Comparison of ENCODE assay signal across 18 cellular contexts in genomic region chr12:3049596-3050314, GRCh38. TPM values are rescaled to one million over a fixed set of nuclear protein-coding genes. Genes with fewer than 3 reads are reported as not detected.
DNase-seq lines count a peak whose midpoint lies in the region; ATAC-seq and TF ChIP-seq lines count a peak whose summit lies in the region.
"Had no signal": no experiment of that assay in that cellular context is flagged by ENCODE, and none has a peak within 500 bp of the region (broad histone marks: within the 10 kb centered on the region; RNA-seq: fewer than 3 reads in every experiment).

No MANE protein-coding gene starts in this region.

- H3K27me3 Mint-ChIP-seq in WTC11 (ENCODE audit: low read depth) = peaks cover 6% of the 10 kb centered on the region
- H3K27me3 Mint-ChIP-seq in activated CD4-positive, alpha-beta memory T cell treated with anti-CD3 and anti-CD28 coated beads for 36 hours = peaks cover 4% of the 10 kb centered on the region

- H4K8ac ChIP-seq in mesenchymal stem cell (ENCODE audit: low read length) = no peak overlapping the region

- no peak overlapping the region for H3K4ac ChIP-seq in mesenchymal stem cell (ENCODE audit: low read depth in 1 of 2, low read length in 2 of 2)

- H3K79me1 ChIP-seq in mesenchymal stem cell (replicated peaks; ENCODE audit: low read length, poor library complexity, severe bottlenecking) = no peaks in the 10 kb centered on the region

- no peak overlapping the region for H3K23ac ChIP-seq in mesenchymal stem cell (ENCODE audit: low read length in 2 of 2)

- H3K27ac ChIP-seq in A673 (ENCODE audit: low read depth, low read length, poor library complexity, severe bottlenecking) = no peak overlapping the region
- H3K27ac ChIP-seq in mesenchymal stem cell (ENCODE audit: low read length, poor library complexity, severe bottlenecking) = no peak overlapping the region
- no peak overlapping the region for H3K27ac ChIP-seq in substantia nigra (ENCODE audit: low read depth, low read length, poor library complexity, severe bottlenecking)
- H3K27ac ChIP-seq: neutrophil, skin epidermis, upper lobe of right lung had no signal

- CTCF ChIA-PET in A673 (lab: Charles Lee) = interaction anchor here (1.2 kb wide), 1 partner anchor 8 kb away, joined by 3 read pairs; no protein-coding TSS in a partner anchor
- CTCF ChIA-PET in WTC11 (lab: Charles Lee) = interaction anchor here (0.6 to 2.6 kb wide), 4 partner anchors 8 to 164 kb away, joined by 3 to 8 read pairs (median 6); no protein-coding TSS in a partner anchor
- CTCF ChIA-PET in activated CD4-positive, alpha-beta memory T cell treated with anti-CD3 and anti-CD28 coated beads for 36 hours (lab: Charles Lee) = interaction anchor here (0.9 kb wide), 1 partner anchor 101 kb away, joined by 3 read pairs; no protein-coding TSS in a partner anchor

- peak overlapping the region; percentile 63 for H2AK5ac ChIP-seq in mesenchymal stem cell (ENCODE audit: low read length, severe bottlenecking)

- no peaks in the 10 kb centered on the region for H3K36me3 Mint-ChIP-seq in WTC11
- no peaks in the 10 kb centered on the region for H3K36me3 Mint-ChIP-seq in activated CD4-positive, alpha-beta memory T cell treated with anti-CD3 and anti-CD28 coated beads for 36 hours

- 91% methylated on average over 10 of the region's 11 CpGs for WGBS in mesenchymal stem cell

- H3K14ac ChIP-seq in mesenchymal stem cell (ENCODE audit: low read length in 2 of 2) = no peak overlapping the region

- no peak overlapping the region for H2BK120ac ChIP-seq in mesenchymal stem cell (ENCODE audit: low read depth, low read length)

- no peak overlapping the region for H2AFZ ChIP-seq in mesenchymal stem cell (ENCODE audit: low read depth, low read length)

- H3K9me3 ChIP-seq in A673 (ENCODE audit: low read depth, low read length, poor library complexity, severe bottlenecking) (no peaks in the 10 kb centered on the region), mesenchymal stem cell (ENCODE audit: control insufficient read depth, low read length) (no peaks in the 10 kb centered on the region)
- H3K9me3 ChIP-seq: gastrocnemius medialis, neutrophil, upper lobe of right lung had no signal

- ATAC-seq in WTC11 = no peak
- no peak for ATAC-seq in Right ventricle myocardium inferior
- ATAC-seq: gastrocnemius medialis, upper lobe of right lung had no signal

- no peak overlapping the region for H3K18ac ChIP-seq in mesenchymal stem cell (ENCODE audit: low read depth in 1 of 2, low read length in 2 of 2)

- no peak overlapping the region for H3K4me3 ChIP-seq in A673 (ENCODE audit: low read depth, low read length, poor library complexity, severe bottlenecking)
- no peak overlapping the region for H3K4me3 ChIP-seq in H7 (ENCODE audit: insufficient read depth, low read depth, low read length)
- no peak overlapping the region for H3K4me3 ChIP-seq in mesenchymal stem cell (ENCODE audit: insufficient read depth in 1 of 2, low read depth in 1 of 2, low read length in 2 of 2)
- H3K4me3 ChIP-seq: gastrocnemius medialis, skin epidermis, upper lobe of right lung had no signal

- H3K36me3 ChIP-seq in A673 (ENCODE audit: insufficient read depth, low read length, poor library complexity, severe bottlenecking) (no peaks in the 10 kb centered on the region), H7 (replicated peaks; ENCODE audit: control insufficient read depth, insufficient read depth, low read length) (no peaks in the 10 kb centered on the region), mesenchymal stem cell (ENCODE audit: control insufficient read depth in 1 of 2, insufficient read depth in 2 of 2, low read depth in 1 of 2, low read length in 2 of 2) (peaks cover 0 to 2% of the 10 kb centered on the region in 2 experiments)
- H3K36me3 ChIP-seq: gastrocnemius medialis, neutrophil, upper lobe of right lung had no signal

- H3K9me3 Mint-ChIP-seq in WTC11 = no peaks in the 10 kb centered on the region
- H3K9me3 Mint-ChIP-seq in activated CD4-positive, alpha-beta memory T cell treated with anti-CD3 and anti-CD28 coated beads for 36 hours = no peaks in the 10 kb centered on the region

- H2BK12ac ChIP-seq in mesenchymal stem cell (ENCODE audit: low read length in 2 of 2) = no peak overlapping the region

- peaks cover 12% of the 10 kb centered on the region for H3K4me1 Mint-ChIP-seq in WTC11
- H3K4me1 Mint-ChIP-seq in activated CD4-positive, alpha-beta memory T cell treated with anti-CD3 and anti-CD28 coated beads for 36 hours (ENCODE audit: low read depth) = no peaks in the 10 kb centered on the region

- no peak for TF ChIP-seq CTCF in A673 (conservative IDR thresholded peaks at IDR 0.05; ENCODE audit: low read depth, low read length)
- no peak for TF ChIP-seq CTCF in WTC11 (IDR thresholded peaks at IDR 0.05)

- intact Hi-C loops in A673 (cut with micrococcal nuclease; ENCODE audit: unreplicated experiment) (no loop called here), Right ventricle myocardium inferior (cut with DNase I) (loop anchor here (2.0 kb wide), 1 partner anchor 21 kb away; no protein-coding TSS in a partner anchor)
- intact Hi-C loops in activated CD4-positive, alpha-beta memory T cell treated with anti-CD3 and anti-CD28 coated beads for 36 hours (cut with micrococcal nuclease) = no loop called here

- H2BK15ac ChIP-seq in mesenchymal stem cell (ENCODE audit: low read depth, poor library complexity, severe bottlenecking) = no peak overlapping the region

- no peak overlapping the region for H2BK5ac ChIP-seq in mesenchymal stem cell (ENCODE audit: low read depth, low read length, poor library complexity, severe bottlenecking)

- no peak overlapping the region for H3K4me2 ChIP-seq in mesenchymal stem cell (ENCODE audit: low read length, poor library complexity, severe bottlenecking)

- H3K27me3 ChIP-seq in A673 (replicated peaks; ENCODE audit: insufficient read depth, low read depth, low read length, poor library complexity) (no peaks in the 10 kb centered on the region), H7 (ENCODE audit: control insufficient read depth, insufficient read depth, low read length) (no peaks in the 10 kb centered on the region), mesenchymal stem cell (ENCODE audit: control insufficient read depth in 1 of 2, insufficient read depth in 1 of 2, low read length in 2 of 2) (peaks cover 0 to 20% of the 10 kb centered on the region in 2 experiments)
- H3K27me3 ChIP-seq: gastrocnemius medialis, upper lobe of right lung had no signal

- H3K4me1 ChIP-seq in A673 (ENCODE audit: insufficient read depth, low read length, poor library complexity, severe bottlenecking) (peaks cover 8% of the 10 kb centered on the region), mesenchymal stem cell (ENCODE audit: control insufficient read depth, insufficient read depth, low read depth, low read length) (peaks cover 24% of the 10 kb centered on the region)

- H4K91ac ChIP-seq in mesenchymal stem cell (ENCODE audit: low read length) = no peak overlapping the region

- POLR2A ChIA-PET in A673 (lab: Charles Lee; ENCODE audit: low non-redundant PET) = interaction anchor here (0.8 kb wide), 1 partner anchor 137 kb away, joined by 3 read pairs; no protein-coding TSS in a partner anchor
- POLR2A ChIA-PET in WTC11 (lab: Charles Lee) = no interaction called here
- POLR2A ChIA-PET in activated CD4-positive, alpha-beta memory T cell treated with anti-CD3 and anti-CD28 coated beads for 36 hours (lab: Charles Lee) = no interaction called here

- peak; percentile 73 for DNase-seq in A673 (ENCODE audit: low spot score)
- DNase-seq in H7 = peak; percentile 41
- peak; percentile 7 for DNase-seq in WTC11 (ENCODE audit: low spot score)
- no peak for DNase-seq in mesenchymal stem cell
- DNase-seq in substantia nigra (lab: John Stamatoyannopoulos, UW) = no peak
- DNase-seq in activated CD4-positive, alpha-beta memory T cell treated with anti-CD3 and anti-CD28 coated beads for 36 hours = no peak
- no peak for DNase-seq in activated naive CD4-positive, alpha-beta T cell (lab: John Stamatoyannopoulos, UW)
- DNase-seq in Right ventricle myocardium inferior (ENCODE audit: missing footprints) = no peak
- DNase-seq: activated CD4-positive, alpha-beta T cell treated with anti-CD3 and anti-CD28 coated beads for 1 hour; activated gamma-delta T cell; gastrocnemius medialis; NCI-H1930; NCI-H774; RPMI8226; T-helper 2 cell; upper lobe of right lung had no signal

- H3K27ac Mint-ChIP-seq in WTC11 = no peak overlapping the region
- H3K27ac Mint-ChIP-seq in activated CD4-positive, alpha-beta memory T cell treated with anti-CD3 and anti-CD28 coated beads for 36 hours = no peak overlapping the region

- no peak overlapping the region for H3K4me3 Mint-ChIP-seq in WTC11
- no peak overlapping the region for H3K4me3 Mint-ChIP-seq in activated CD4-positive, alpha-beta memory T cell treated with anti-CD3 and anti-CD28 coated beads for 36 hours

- H3K9ac ChIP-seq in mesenchymal stem cell (ENCODE audit: low read length) = no peak overlapping the region

- BruUV-seq in A673 (replicated peaks; lab: Mats Ljungman, UMichigan) = no TSS peak

TF ChIP-seq in WTC11, 78 proteins besides CTCF, POLR2A, EP300 and RAD21 (continues in another document):
- TF ChIP-seq CDX4 (CRISPR knock-in tag; IDR thresholded peaks at IDR 0.05; ENCODE audit: borderline replicate concordance) = no peak
- TF ChIP-seq ZBTB43 (CRISPR knock-in tag; IDR thresholded peaks at IDR 0.05) = no peak
- TF ChIP-seq FOXJ3 (CRISPR knock-in tag; IDR thresholded peaks at IDR 0.05; ENCODE audit: borderline replicate concordance) = no peak
- TF ChIP-seq IRF2 (CRISPR knock-in tag; IDR thresholded peaks at IDR 0.05; ENCODE audit: borderline replicate concordance, low read depth) = no peak

RNA-seq across cellular contexts. Expression of gene TSPAN9, which starts 27.4 kb away (rescaled TPM):
- total RNA-seq in A673 (2021) (35.5 and 41.9 TPM in 2 replicates), WTC11 (2021) (21.8 to 27.6 TPM (median 23.9 TPM) in 3 replicates), Right ventricle myocardium inferior (193 TPM)
- total RNA-seq in H7 (2014; rRNA removed; shearing (Covaris generic)) = 20.5 and 22.4 TPM in 2 replicates
- polyA plus RNA-seq in mesenchymal stem cell (2013, experiment 1 of 2) = 22.0 TPM
- polyA plus RNA-seq in mesenchymal stem cell (2013, experiment 2 of 2) = 21.7 TPM
- total RNA-seq in activated CD4-positive, alpha-beta memory T cell treated with anti-CD3 and anti-CD28 coated beads for 36 hours = 1 to 10 TPM in 1 of 2 experiments, under 1 TPM in 1; 0.87 to 1.2 TPM

Comparison
In these comparisons a context has a peak if more than half of its experiments do, and no peak if none do; other contexts are left out.
1. DNase-seq: peak in A673 (single experiment), H7 (single experiment) and WTC11 (single experiment); none in mesenchymal stem cell (single experiment), substantia nigra (0 of 49), activated CD4-positive, alpha-beta memory T cell treated with anti-CD3 and anti-CD28 coated beads for 36 hours (single experiment), activated naive CD4-positive, alpha-beta T cell (0 of 4) and Right ventricle myocardium inferior (single experiment).